In the genomic region with DNA sequence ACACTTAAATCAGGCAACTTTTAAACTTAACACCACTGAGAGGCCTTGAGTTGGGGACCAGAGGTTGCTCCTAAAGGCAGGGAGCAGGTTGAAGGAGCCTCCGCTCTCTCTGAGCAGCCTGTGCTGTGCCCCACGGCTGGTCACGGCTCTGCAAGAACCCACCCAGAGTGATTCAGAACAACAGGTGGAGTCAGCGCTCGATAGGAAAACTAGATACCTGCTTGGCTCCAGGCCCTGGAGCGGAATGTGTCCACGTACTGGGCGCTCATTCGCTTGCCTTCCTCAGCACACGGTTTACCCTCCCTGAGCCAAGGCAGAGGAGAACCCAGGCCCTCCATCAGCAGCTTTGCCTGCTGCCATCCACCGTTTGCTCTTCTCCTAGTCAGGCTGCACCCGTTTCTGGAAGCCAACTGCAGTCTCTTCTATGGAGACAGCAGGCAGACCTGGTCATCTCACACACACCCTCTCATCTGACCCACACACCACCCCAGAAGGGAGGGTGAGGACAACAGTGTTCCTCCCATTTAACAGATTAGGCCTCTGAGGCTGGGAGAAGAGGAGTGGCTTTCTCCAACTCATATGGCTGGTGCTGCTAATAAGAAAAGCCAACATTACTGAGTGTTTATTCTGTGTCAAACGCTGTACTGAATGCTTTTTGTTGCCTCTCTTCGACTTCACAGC, we compare ENCODE assay signal across 15 cellular contexts. TPM values are rescaled to one million over a fixed set of nuclear protein-coding genes. Genes with fewer than 3 reads are reported as not detected.
A peak's percentile ranks its signal among the peaks of the same experiment; 100 is the strongest.
DNase-seq lines count a peak whose midpoint lies in the region; ATAC-seq, FAIRE-seq and TF ChIP-seq lines count a peak whose summit lies in the region.
"Had no signal": no experiment of that assay in that cellular context is flagged by ENCODE, and none has a peak within 500 bp of the region (broad histone marks: within the 10 kb centered on the region; RNA-seq: fewer than 3 reads in every experiment).

No MANE protein-coding gene starts in this region.

- peaks cover 3% of the 10 kb centered on the region for H3K27me3 Mint-ChIP-seq in GM23338 (ENCODE audit: insufficient read depth, low read depth, poor library complexity)
- H3K27me3 Mint-ChIP-seq in activated CD8-positive, alpha-beta T cell treated with anti-CD3 and anti-CD28 coated beads, Interleukin-2, amount 10 ng/mL, durations not matched to agents 7 days and 5 days (ENCODE audit: low read depth) = no peaks in the 10 kb centered on the region
- H3K27me3 Mint-ChIP-seq: activated CD4-positive, alpha-beta memory T cell treated with anti-CD3 and anti-CD28 coated beads for 36 hours; T-helper 17 cell had no signal

- CTCF ChIA-PET in activated CD8-positive, alpha-beta T cell treated with anti-CD3 and anti-CD28 coated beads, Interleukin-2, amount 10 ng/mL, durations not matched to agents 7 days and 5 days (lab: Charles Lee) = interaction anchor here (1.4 kb wide), 1 partner anchor 88 kb away, joined by 3 read pairs; no protein-coding TSS in a partner anchor

- H4K20me1 ChIP-seq in GM23338 (replicated peaks; ENCODE audit: insufficient read depth) (no peaks in the 10 kb centered on the region), keratinocyte (ENCODE audit: control insufficient read depth, extremely low read depth, insufficient read depth, low read length) (no peaks in the 10 kb centered on the region)

- H3K36me3 Mint-ChIP-seq in GM23338 (ENCODE audit: low read depth) = no peaks in the 10 kb centered on the region
- H3K36me3 Mint-ChIP-seq in activated CD8-positive, alpha-beta T cell treated with anti-CD3 and anti-CD28 coated beads, Interleukin-2, amount 10 ng/mL, durations not matched to agents 7 days and 5 days (ENCODE audit: low read depth) = no peaks in the 10 kb centered on the region
- H3K36me3 Mint-ChIP-seq: activated CD4-positive, alpha-beta memory T cell treated with anti-CD3 and anti-CD28 coated beads for 36 hours had no signal

- H3K79me2 ChIP-seq in GM23338 (replicated peaks; ENCODE audit: insufficient read depth) = no peaks in the 10 kb centered on the region
- H3K79me2 ChIP-seq in keratinocyte (ENCODE audit: control insufficient read depth, insufficient read depth, low read length) = no peaks in the 10 kb centered on the region

- POLR2A ChIA-PET in activated CD8-positive, alpha-beta T cell treated with anti-CD3 and anti-CD28 coated beads, Interleukin-2, amount 10 ng/mL, durations not matched to agents 7 days and 5 days (lab: Charles Lee) = no interaction called here

- H3K27me3 ChIP-seq in GM23338 (ENCODE audit: insufficient read depth) (no peaks in the 10 kb centered on the region), keratinocyte (ENCODE audit: control insufficient read depth, extremely low read depth, insufficient read depth, low read length) (no peaks in the 10 kb centered on the region), gastrocnemius medialis (no peaks in the 10 kb centered on the region), dorsolateral prefrontal cortex (no peaks in the 10 kb centered on the region)

- H2AFZ ChIP-seq in GM23338 = peak overlapping the region; percentile 43; the same call in 1 of the 2 replicates
- peak overlapping the region; percentile 40 for H2AFZ ChIP-seq in keratinocyte (ENCODE audit: control insufficient read depth, low read length)

- peak; percentile 17 for FAIRE-seq in keratinocyte (lab: Jason Lieb, UNC)
- FAIRE-seq: astrocyte, D721Med had no signal

- TF ChIP-seq CTCF in GM23338 (conservative IDR thresholded peaks at IDR 0.05; ENCODE audit: low read depth in 2 of 2) (no peak), keratinocyte (optimal IDR thresholded peaks at IDR 0.05 in 1 of 3, IDR thresholded peaks at IDR 0.05 in 1 of 3, conservative IDR thresholded peaks at IDR 0.05 in 1 of 3; ENCODE audit: extremely low read depth in 1 of 3, insufficient read depth in 2 of 3, low read length in 3 of 3) (no peak), gastrocnemius medialis (IDR thresholded peaks at IDR 0.05 in 4 of 5, conservative IDR thresholded peaks at IDR 0.05 in 1 of 5) (no peak), dorsolateral prefrontal cortex (IDR thresholded peaks at IDR 0.05 in 54 of 56, conservative IDR thresholded peaks at IDR 0.05 in 2 of 56; ENCODE audit: low read depth in 1 of 56, partially characterized antibody in 56 of 56) (no peak)

- no peaks in the 10 kb centered on the region for H3K9me2 ChIP-seq in GM23338 (ENCODE audit: insufficient read depth)

- H3F3A ChIP-seq in GM23338 (replicated peaks; ENCODE audit: low read depth) = no peaks in the 10 kb centered on the region

- in situ Hi-C loops in gastrocnemius medialis (cut with MboI; ENCODE audit: low sequenced_read_pairs in 4 of 4) = no loop called here

- intact Hi-C loops in gastrocnemius medialis (cut with DNase I; ENCODE audit: low total_unique reads) (no loop called here), dorsolateral prefrontal cortex (cut with DNase I) (no loop called here)

- no peak overlapping the region for H3K27ac ChIP-seq in GM23338 (ENCODE audit: low read depth)
- H3K27ac ChIP-seq in keratinocyte (ENCODE audit: control insufficient read depth, insufficient read depth, low read length) = no peak overlapping the region
- peak overlapping the region; percentile 52 to 66 (median 58) for H3K27ac ChIP-seq in gastrocnemius medialis
- no peak overlapping the region for H3K27ac ChIP-seq in dorsolateral prefrontal cortex

- no peak overlapping the region for H3K27ac Mint-ChIP-seq in GM23338
- peak overlapping the region; percentile 81 for H3K27ac Mint-ChIP-seq in activated CD8-positive, alpha-beta T cell treated with anti-CD3 and anti-CD28 coated beads, Interleukin-2, amount 10 ng/mL, durations not matched to agents 7 days and 5 days
- H3K27ac Mint-ChIP-seq: activated CD4-positive, alpha-beta memory T cell treated with anti-CD3 and anti-CD28 coated beads for 36 hours; T-helper 17 cell had no signal

- DNase-seq in GM23338 (ENCODE audit: low spot score) (no peak), keratinocyte (ENCODE audit: low read depth, low spot score) (no peak), gastrocnemius medialis (peak in 1 of 2 donors; percentile 49), dorsolateral prefrontal cortex (no peak), anterior cingulate cortex (lab: John Stamatoyannopoulos, UW) (no peak)
- no peak for DNase-seq in activated CD8-positive, alpha-beta T cell treated with anti-CD3 and anti-CD28 coated beads, Interleukin-2, amount 10 ng/mL, durations not matched to agents 7 days and 5 days
- DNase-seq in activated effector memory CD4-positive, alpha-beta T cell treated with Interleukin-2 at 50 U/mL for 16 hours = no peak
- DNase-seq: activated CD4-positive, alpha-beta memory T cell treated with anti-CD3 and anti-CD28 coated beads for 36 hours; NCI-H1930; stimulated activated CD4-positive, alpha-beta T cell treated with anti-CD3 and anti-CD28 coated beads, Interleukin-15, amount 100 ng/mL, for 24 hours; T-helper 17 cell had no signal

- no peak for TF ChIP-seq POLR2A in gastrocnemius medialis (IDR thresholded peaks at IDR 0.05)

- H3K4me1 ChIP-seq in GM23338 (ENCODE audit: insufficient read depth) (0 out of 2 replicates have a peak, but pooled peaks cover 5% of the 10 kb centered on the region), keratinocyte (ENCODE audit: control insufficient read depth, extremely low read depth, insufficient read depth, low read length) (peaks cover 19% of the 10 kb centered on the region), gastrocnemius medialis (peaks cover 32 to 42% of the 10 kb centered on the region in 2 donors)
- H3K4me1 ChIP-seq: HAP-1 had no signal

- dilution Hi-C loops in keratinocyte (cut with MboI; ENCODE audit: extremely low pct_ligation_motif_present, low sequenced_read_pairs) = no loop called here

- no peaks in the 10 kb centered on the region for H3K36me3 ChIP-seq in GM23338 (ENCODE audit: insufficient read depth)
- no peaks in the 10 kb centered on the region for H3K36me3 ChIP-seq in keratinocyte (ENCODE audit: control insufficient read depth in 2 of 2, extremely low read depth in 1 of 2, insufficient read depth in 2 of 2, low read length in 2 of 2)
- peaks cover 0 to 12% of the 10 kb centered on the region in 2 donors for H3K36me3 ChIP-seq in gastrocnemius medialis
- H3K36me3 ChIP-seq: HAP-1 had no signal

- no peak overlapping the region for H3K9ac ChIP-seq in keratinocyte (ENCODE audit: control insufficient read depth, extremely low read depth, insufficient read depth, low read length)

- peaks cover 21% of the 10 kb centered on the region for H3K4me1 Mint-ChIP-seq in GM23338
- H3K4me1 Mint-ChIP-seq in activated CD8-positive, alpha-beta T cell treated with anti-CD3 and anti-CD28 coated beads, Interleukin-2, amount 10 ng/mL, durations not matched to agents 7 days and 5 days (ENCODE audit: low read depth) = peaks cover 32% of the 10 kb centered on the region

- no peak overlapping the region for H3K4me2 ChIP-seq in GM23338
- H3K4me2 ChIP-seq in keratinocyte (ENCODE audit: control insufficient read depth, extremely low read depth, insufficient read depth, low read depth, low read length) = no peak overlapping the region

- no peak overlapping the region for H3K4me3 Mint-ChIP-seq in GM23338
- H3K4me3 Mint-ChIP-seq in activated CD8-positive, alpha-beta T cell treated with anti-CD3 and anti-CD28 coated beads, Interleukin-2, amount 10 ng/mL, durations not matched to agents 7 days and 5 days = no peak overlapping the region
- H3K4me3 Mint-ChIP-seq: activated CD4-positive, alpha-beta memory T cell treated with anti-CD3 and anti-CD28 coated beads for 36 hours; T-helper 17 cell had no signal

- no peaks in the 10 kb centered on the region for H3K9me3 Mint-ChIP-seq in GM23338
- H3K9me3 Mint-ChIP-seq in activated CD8-positive, alpha-beta T cell treated with anti-CD3 and anti-CD28 coated beads, Interleukin-2, amount 10 ng/mL, durations not matched to agents 7 days and 5 days (ENCODE audit: insufficient read depth) = no peaks in the 10 kb centered on the region
- H3K9me3 Mint-ChIP-seq: activated CD4-positive, alpha-beta memory T cell treated with anti-CD3 and anti-CD28 coated beads for 36 hours had no signal

- H3K9me1 ChIP-seq in keratinocyte (ENCODE audit: control insufficient read depth, extremely low read depth, insufficient read depth, low read length) = no peaks in the 10 kb centered on the region

- ATAC-seq in GM23338 = no peak
- no peak for ATAC-seq in activated CD8-positive, alpha-beta T cell treated with anti-CD3 and anti-CD28 coated beads, Interleukin-2, amount 10 ng/mL, durations not matched to agents 7 days and 5 days
- peak in 1 of 2 donors; percentile 62 for ATAC-seq in gastrocnemius medialis
- ATAC-seq in HG02759 (IDR thresholded peaks at IDR 0.05; ENCODE audit: unreplicated experiment) = no peak
- ATAC-seq: T-helper 17 cell had no signal

- H3K9me3 ChIP-seq in keratinocyte (ENCODE audit: control insufficient read depth, low read depth, low read length) = no peaks in the 10 kb centered on the region
- H3K9me3 ChIP-seq in gastrocnemius medialis = no peaks in the 10 kb centered on the region
- H3K9me3 ChIP-seq: HAP-1 had no signal

- no peak overlapping the region for H3K4me3 ChIP-seq in GM23338
- no peak overlapping the region for H3K4me3 ChIP-seq in keratinocyte (ENCODE audit: control insufficient read depth in 2 of 3, extremely low read depth in 1 of 3, insufficient read depth in 2 of 3, low read depth in 1 of 3, low read length in 3 of 3)
- no peak overlapping the region for H3K4me3 ChIP-seq in gastrocnemius medialis
- no peak overlapping the region for H3K4me3 ChIP-seq in dorsolateral prefrontal cortex
- H3K4me3 ChIP-seq: HAP-1 had no signal

RNA-seq across cellular contexts. Expression of a gene that starts 37.6 kb away (rescaled TPM):
- 9.2 and 10.1 TPM in 2 replicates for total RNA-seq in GM23338 (2014; rRNA removed; shearing (Covaris generic))
- polyA plus RNA-seq in GM23338 (2016; fragmentation: Nextera tagmentation; extraction: Ambion mirVana) (13.7 and 18.0 TPM in 2 replicates), keratinocyte (63.1 to 146 TPM (median 99.7 TPM) in 3 replicates)
- total RNA-seq in activated CD8-positive, alpha-beta T cell treated with anti-CD3 and anti-CD28 coated beads, Interleukin-2, amount 10 ng/mL, durations not matched to agents 7 days and 5 days = 10 to 100 TPM; 97.1 to 98.4 TPM
- polyA plus RNA-seq in keratinocyte (2011; ENCODE audit: low read depth) = 334 TPM
- polyA plus RNA-seq in keratinocyte (2011; cell fraction: cytosol; rRNA removed) = 60.6 and 83.9 TPM in 2 replicates
- polyA plus RNA-seq in keratinocyte (2011; cell fraction: nucleus; rRNA removed) = 75.6 and 156 TPM in 2 replicates
- 80.0 and 198 TPM in 2 replicates for polyA plus RNA-seq in keratinocyte (2012; ENCODE audit: low replicate concordance)
- 8.4 to 29.0 TPM (median 14.0 TPM) in 3 replicates for polyA minus RNA-seq in keratinocyte
- 27.0 TPM for polyA minus RNA-seq in keratinocyte (2011; cell fraction: cytosol; rRNA and poly(A)+ RNA removed)
- 37.1 and 90.1 TPM in 2 replicates for polyA minus RNA-seq in keratinocyte (2011; cell fraction: nucleus; rRNA and poly(A)+ RNA removed)
- total RNA-seq in gastrocnemius medialis (10 to 100 TPM in 1 of 4 donors, 1 to 10 TPM in 3; 6.4 to 15.6 (median 9.8) TPM), dorsolateral prefrontal cortex (100 to 1,000 TPM in 2 of 120 experiments, 10 to 100 TPM in 118; 45.2 to 105 (median 67.9) TPM)

Comparison
In these comparisons a context has a peak if more than half of its experiments do, and no peak if none do; other contexts are left out.
1. H3K27ac ChIP-seq: peak in gastrocnemius medialis (4 of 4); none in GM23338 (single experiment), keratinocyte (single experiment) and dorsolateral prefrontal cortex (0 of 59).